ENCODE assay signal across 24 cellular contexts in the genomic region with DNA sequence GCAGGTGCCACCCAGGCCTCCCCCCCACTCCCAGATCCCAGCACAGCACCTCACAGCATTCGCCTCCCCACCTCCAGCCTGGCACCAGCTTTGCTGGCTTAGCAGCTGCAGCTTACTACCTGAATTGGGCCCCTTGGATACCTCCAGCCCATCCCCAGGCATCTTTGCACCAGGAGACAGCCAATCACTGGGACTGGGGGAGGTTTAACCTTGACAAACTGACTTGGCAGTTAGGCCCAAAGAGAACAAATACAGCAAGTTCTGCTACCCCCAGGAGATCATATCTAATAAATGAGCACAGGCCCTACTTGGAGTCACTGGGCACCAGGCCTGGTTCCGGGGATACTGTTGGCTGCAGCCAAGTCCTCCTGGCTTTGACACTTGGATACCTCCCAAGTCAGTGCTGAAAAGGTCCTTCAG. TPM values are rescaled to one million over a fixed set of nuclear protein-coding genes. Genes with fewer than 3 reads are reported as not detected.
DNase-seq lines count a peak whose midpoint lies in the region; ATAC-seq and TF ChIP-seq lines count a peak whose summit lies in the region.
"Had no signal": no experiment of that assay in that cellular context is flagged by ENCODE, and none has a peak within 500 bp of the region (broad histone marks: within the 10 kb centered on the region; RNA-seq: fewer than 3 reads in every experiment).

No MANE protein-coding gene starts in this region.

- 85 to 92% methylated on average over 2 of the region's 2 CpGs for WGBS in sigmoid colon, 2 donors

- H3K4me1 ChIP-seq in sigmoid colon: peaks cover 0 to 19% (median 14%) of the 10 kb centered on the region in 4 donors
- H3K4me1 ChIP-seq: SJCRH30 had no signal

- H3K36me3 Mint-ChIP-seq in brain: peaks cover 14% of the 10 kb centered on the region

- peaks cover 31% of the 10 kb centered on the region for H3K36me3 ChIP-seq in MG63
- H3K36me3 ChIP-seq in sigmoid colon: peaks cover 19 to 45% (median 28%) of the 10 kb centered on the region in 4 donors

- H3K27me3 Mint-ChIP-seq in brain: peaks cover 8% of the 10 kb centered on the region

- peak overlapping the region in 3 of 5 experiments; percentile 48 to 90 (median 76) for H3K27ac Mint-ChIP-seq in brain

- H3K4me3 Mint-ChIP-seq in brain: peak overlapping the region in 1 of 5 experiments; percentile 10
- H3K4me3 Mint-ChIP-seq: neural crest cell had no signal

- H3K27me3 ChIP-seq in MG63 (no peaks in the 10 kb centered on the region), sigmoid colon (no peaks in the 10 kb centered on the region)
- H3K27me3 ChIP-seq: SJCRH30 had no signal

- no peak for TF ChIP-seq POLR2A in sigmoid colon (IDR thresholded peaks at IDR 0.05)

- no peak for TF ChIP-seq CTCF in brain (conservative IDR thresholded peaks at IDR 0.05)
- TF ChIP-seq CTCF in sigmoid colon (IDR thresholded peaks at IDR 0.05): no peak

- H3K4me1 Mint-ChIP-seq in brain: peaks cover 4% of the 10 kb centered on the region
- H3K4me1 Mint-ChIP-seq: neural crest cell had no signal

- intact Hi-C loops in sigmoid colon (cut with DNase I): no loop called here

- H3K9me3 ChIP-seq in MG63 (no peaks in the 10 kb centered on the region), sigmoid colon (no peaks in the 10 kb centered on the region)
- H3K9me3 ChIP-seq: SJCRH30, thoracic aorta had no signal

- peak; percentile 71 for DNase-seq in MG63
- DNase-seq in hippocampal formation (lab: John Stamatoyannopoulos, UW): peak; percentile 18 to 28
- DNase-seq in sigmoid colon: peak; percentile 72
- no peak for DNase-seq in A172 (ENCODE audit: low spot score)
- no peak for DNase-seq in DMS153 (lab: John Stamatoyannopoulos, UW)
- no peak for DNase-seq in T-helper 9 cell
- DNase-seq: activated CD4-positive, alpha-beta T cell treated with anti-CD3 and anti-CD28 coated beads for 4 hours; activated CD8-positive, alpha-beta memory T cell treated with anti-CD3 and anti-CD28 coated beads, Interleukin-2, amount 50 U/mL, for 4 hours; activated naive CD4-positive, alpha-beta T cell; dermis blood vessel endothelial cell; GDM1; islet precursor cell; NCI-H146; SJCRH30; stimulated activated CD4-positive, alpha-beta T cell treated with anti-CD3 and anti-CD28 coated beads, Interleukin-2, amount 100 ng/mL, for 48 hours; T-helper 2 cell had no signal

- H3K9me3 Mint-ChIP-seq in brain: no peaks in the 10 kb centered on the region
- H3K9me3 Mint-ChIP-seq: neural crest cell had no signal

- H3K4me3 ChIP-seq in MG63 (no peak overlapping the region), sigmoid colon (no peak overlapping the region)
- H3K4me3 ChIP-seq: GM12878, SJCRH30, thoracic aorta had no signal

- TF ChIP-seq EP300 in sigmoid colon (IDR thresholded peaks at IDR 0.05): no peak

- peak overlapping the region in 2 of 4 donors; percentile 51 to 52 for H3K27ac ChIP-seq in sigmoid colon
- H3K27ac ChIP-seq: SJCRH30, thoracic aorta had no signal

- no peak for ATAC-seq in GM21526 (IDR thresholded peaks at IDR 0.05; ENCODE audit: low FRiP score, unreplicated experiment)
- ATAC-seq: GM12878 had no signal

RNA-seq across cellular contexts. Expression of a gene that starts 8.8 kb away (rescaled TPM):
- total RNA-seq in MG63 (2014; rRNA removed; shearing (Covaris generic); ENCODE audit: low replicate concordance): 31.4 and 31.5 TPM in 2 replicates
- polyA plus RNA-seq in brain (ENCODE audit: insufficient read depth, low read depth, low replicate concordance): 39.6 TPM
- total RNA-seq in sigmoid colon: 10 to 100 TPM in 1 of 4 donors, 1 to 10 TPM in 3; 5.0 to 13.7 (median 7.3) TPM
- 10 to 100 TPM; 10.2 to 15.2 (median 12.3) TPM for polyA plus RNA-seq in sigmoid colon
- total RNA-seq in A172 (2014; rRNA removed; shearing (Covaris generic)): 7.9 and 11.5 TPM in 2 replicates

RNA-seq across cellular contexts. Expression of a gene that starts 24.9 kb away (rescaled TPM):
- not detected in 2 replicates for total RNA-seq in MG63 (2014; rRNA removed; shearing (Covaris generic); ENCODE audit: low replicate concordance)
- polyA plus RNA-seq in brain (ENCODE audit: insufficient read depth, low read depth, low replicate concordance) (16.0 TPM), sigmoid colon (under 1 TPM in 1 of 3 donors, not detected in 2; 0.15 TPM)
- under 1 TPM in 2 of 4 donors, not detected in 2; under 0.01 to 0.14 TPM for total RNA-seq in sigmoid colon
- total RNA-seq in A172 (2014; rRNA removed; shearing (Covaris generic)): not detected in 2 replicates
- total RNA-seq: dermis blood vessel endothelial cell, GM12878, HT1080, mesenteric fat pad, NCI-H460, thoracic aorta had no signal
- polyA plus RNA-seq: GM12878 had no signal

Comparison
In these comparisons a context has a peak if more than half of its experiments do, and no peak if none do; other contexts are left out.
1. DNase-seq: peak in MG63 (single experiment), hippocampal formation (2 of 2) and sigmoid colon (single experiment); none in A172 (single experiment), DMS153 (single experiment) and T-helper 9 cell (single experiment).